Comparison of ENCODE assay signal across 8 cellular contexts in the genomic region with DNA sequence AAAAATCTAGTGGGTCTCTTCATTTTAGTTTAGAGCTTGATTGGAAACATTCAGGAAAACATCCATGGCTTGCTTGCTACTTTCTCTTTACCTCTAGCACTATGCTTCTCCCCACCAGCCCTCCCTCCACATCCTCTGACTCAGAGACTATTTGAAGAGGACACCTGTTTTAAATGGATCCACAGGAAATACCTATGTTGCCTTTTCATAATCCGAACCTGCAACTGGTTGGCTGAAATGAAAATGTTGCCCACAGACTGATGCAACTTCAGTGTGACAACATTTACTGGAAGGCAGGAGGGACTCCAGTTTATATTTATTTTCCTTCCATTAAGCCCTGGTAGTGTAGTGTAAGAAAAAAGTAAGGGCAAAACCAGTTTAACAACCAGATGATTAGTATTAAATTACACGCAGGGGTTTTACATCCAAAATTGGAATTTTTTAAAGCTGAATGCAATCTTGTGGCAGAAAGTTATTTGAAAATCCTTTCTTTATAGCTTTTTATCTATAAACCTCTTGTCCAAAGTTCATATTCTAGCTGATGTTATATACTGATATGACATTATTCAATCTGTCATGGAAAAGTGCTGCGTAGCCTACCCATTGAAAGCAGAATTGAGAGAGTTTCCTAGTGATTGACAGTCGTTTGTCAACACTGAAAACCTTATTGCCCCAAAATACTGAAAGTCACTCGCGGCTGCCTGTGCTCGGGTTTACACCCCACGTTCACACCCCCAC. TPM values are rescaled to one million over a fixed set of nuclear protein-coding genes. Genes with fewer than 3 reads are reported as not detected.
DNase-seq lines count a peak whose midpoint lies in the region; TF ChIP-seq lines count a peak whose summit lies in the region.

No MANE protein-coding gene starts in this region.

- no peaks in the 10 kb centered on the region for H3K9me3 ChIP-seq in cardiac muscle cell (ENCODE audit: low read depth)

- no peaks in the 10 kb centered on the region for H3K27me3 ChIP-seq in cardiac muscle cell

- DNase-seq in stimulated activated CD4-positive, alpha-beta T cell treated with anti-CD3 and anti-CD28 coated beads, Interleukin-15, amount 100 ng/mL, for 24 hours = peak; percentile 41
- no peak for DNase-seq in stimulated activated CD4-positive, alpha-beta T cell treated with anti-CD3 and anti-CD28 coated beads, Interleukin-12 subunit alpha, Interleukin-12 subunit beta, amount 100 ng/mL, for 4 hours
- DNase-seq in NCI-H146 (lab: John Stamatoyannopoulos, UW) (peak; percentile 24), cardiac muscle cell (ENCODE audit: low read depth in 1 of 2, low spot score in 1 of 2) (peak in 1 of 2 donors; percentile 70), pons (ENCODE audit: low spot score) (peak; percentile 73), D341Med (ENCODE audit: low spot score) (no peak), hepatic stellate cell (ENCODE audit: low spot score) (no peak)
- DNase-seq in activated naive CD4-positive, alpha-beta T cell treated with anti-CD3 and anti-CD28 coated beads, Interleukin-2, amount 50 U/mL, for 16 hours = peak; percentile 39

- no peak for TF ChIP-seq CTCF in cardiac muscle cell (IDR thresholded peaks at IDR 0.05; ENCODE audit: low read depth, low read length)

- peak overlapping the region; percentile 78 for H3K27ac ChIP-seq in cardiac muscle cell

- H3K36me3 ChIP-seq in cardiac muscle cell = no peaks in the 10 kb centered on the region

- no peaks in the 10 kb centered on the region for H3K4me1 ChIP-seq in cardiac muscle cell (ENCODE audit: low read depth)

- H3K4me3 ChIP-seq in cardiac muscle cell = peak overlapping the region; percentile 66

RNA-seq across cellular contexts. Expression of gene AIG1, which starts 0.9 kb away (rescaled TPM):
- total RNA-seq in cardiac muscle cell = 34.2 and 35.9 TPM in 2 replicates
- polyA plus RNA-seq in cardiac muscle cell = 55.4 and 57.3 TPM in 2 replicates

Comparison
In these comparisons a context has a peak if more than half of its experiments do, and no peak if none do; other contexts are left out.
1. DNase-seq: peak in stimulated activated CD4-positive, alpha-beta T cell treated with anti-CD3 and anti-CD28 coated beads, Interleukin-15, amount 100 ng/mL, for 24 hours (single experiment), NCI-H146 (single experiment), activated naive CD4-positive, alpha-beta T cell treated with anti-CD3 and anti-CD28 coated beads, Interleukin-2, amount 50 U/mL, for 16 hours (single experiment) and pons (single experiment); none in stimulated activated CD4-positive, alpha-beta T cell treated with anti-CD3 and anti-CD28 coated beads, Interleukin-12 subunit alpha, Interleukin-12 subunit beta, amount 100 ng/mL, for 4 hours (single experiment), D341Med (single experiment) and hepatic stellate cell (single experiment).